Comparison of ENCODE assay signal across 2 cellular contexts in the genomic region with DNA sequence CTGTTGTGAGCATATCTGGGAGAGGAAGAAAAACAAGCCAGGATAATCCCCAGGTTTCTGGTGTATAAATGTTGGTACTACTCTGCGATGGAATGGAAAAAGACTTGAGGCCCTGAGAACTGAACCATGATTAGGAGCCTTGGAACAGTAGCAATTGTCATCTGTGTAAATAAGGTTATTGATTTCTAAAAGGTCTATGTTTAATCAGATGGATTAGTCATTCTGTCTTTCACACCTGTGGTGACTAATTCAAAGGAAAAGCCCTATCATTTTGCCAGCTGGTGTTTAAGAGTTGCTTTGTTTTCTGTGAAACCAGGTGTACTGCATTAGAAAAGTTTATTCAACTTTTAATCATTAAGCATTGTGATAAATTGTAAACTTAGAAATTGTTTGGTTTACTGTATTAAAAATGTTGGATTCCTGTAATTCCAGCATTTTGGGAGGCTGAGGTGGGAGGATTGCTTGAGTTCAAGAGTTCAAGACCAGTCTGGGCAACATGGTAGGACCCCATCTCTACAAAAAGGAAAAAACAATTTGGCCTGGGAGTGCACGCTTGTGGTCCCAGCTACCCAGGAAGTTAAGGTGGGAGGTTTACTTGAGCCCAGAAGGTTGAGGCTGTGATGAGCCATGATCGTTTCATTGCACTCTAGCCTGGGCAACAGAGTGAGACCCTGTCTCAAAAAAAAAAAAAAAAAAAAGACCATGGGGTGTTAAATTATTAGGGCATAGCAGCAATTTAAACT.
TF ChIP-seq lines count a peak whose summit lies in the region.

No MANE protein-coding gene starts in this region.

TF ChIP-seq in A549, 52 proteins besides CTCF, POLR2A, EP300 and RAD21:
- TF ChIP-seq MAFK (IDR thresholded peaks at IDR 0.05; ENCODE audit: partially characterized antibody) = no peak
- TF ChIP-seq CHD4 (IDR thresholded peaks at IDR 0.05; ENCODE audit: borderline replicate concordance) = no peak
- no peak for TF ChIP-seq CHD2 (IDR thresholded peaks at IDR 0.05; ENCODE audit: low read length, partially characterized antibody)
- TF ChIP-seq ESRRA (IDR thresholded peaks at IDR 0.05; ENCODE audit: borderline replicate concordance, low read length) = no peak
- no peak for TF ChIP-seq FOSL2 (IDR thresholded peaks at IDR 0.05)
- TF ChIP-seq FOSL2 (CRISPR knock-in tag; IDR thresholded peaks at IDR 0.05) = peak; percentile 61
- no peak for TF ChIP-seq HES2 (IDR thresholded peaks at IDR 0.05)
- TF ChIP-seq NR3C1 (IDR thresholded peaks at IDR 0.05) = no peak
- no peak for TF ChIP-seq REST (IDR thresholded peaks at IDR 0.05)

TF ChIP-seq in HCT116, 20 proteins besides CTCF, POLR2A, EP300 and RAD21:
- no peak for TF ChIP-seq REST (IDR thresholded peaks at IDR 0.05; ENCODE audit: low read depth)
- no peak for TF ChIP-seq EZH2phosphoT487 (IDR thresholded peaks at IDR 0.05; ENCODE audit: borderline replicate concordance)
- no peak for TF ChIP-seq ZNF274 (IDR thresholded peaks at IDR 0.05; ENCODE audit: low read depth, low read length)
- peak; percentile 85 for TF ChIP-seq SP1 (IDR thresholded peaks at IDR 0.05; ENCODE audit: low read depth)
- no peak for TF ChIP-seq ZFX (IDR thresholded peaks at IDR 0.05)
- TF ChIP-seq YY1 (IDR thresholded peaks at IDR 0.05; ENCODE audit: extremely low read depth, insufficient replicate concordance, low read depth, low read length) = no peak
- no peak for TF ChIP-seq CEBPB (IDR thresholded peaks at IDR 0.05; ENCODE audit: low read depth)
- TF ChIP-seq EZH2 (IDR thresholded peaks at IDR 0.05) = no peak
- TF ChIP-seq CBX3 (IDR thresholded peaks at IDR 0.05; ENCODE audit: low read depth) = peak; percentile 58; the same call in 1 of the 2 replicates
- no peak for TF ChIP-seq ATF3 (IDR thresholded peaks at IDR 0.05)
- TF ChIP-seq POLR2AphosphoS5 (IDR thresholded peaks at IDR 0.05; ENCODE audit: low read depth, low read length) = peak; percentile 48; the same call in 1 of the 2 replicates
- no peak for TF ChIP-seq TCF7L2 (IDR thresholded peaks at IDR 0.05; ENCODE audit: borderline replicate concordance, extremely low read depth, insufficient read depth, insufficient read length)
- TF ChIP-seq JUND (IDR thresholded peaks at IDR 0.05) = peak; percentile 96
- TF ChIP-seq FOSL1 (IDR thresholded peaks at IDR 0.05; ENCODE audit: low read depth) = peak; percentile 96
- TF ChIP-seq MAX (IDR thresholded peaks at IDR 0.05) = no peak; the same call in 1 of the 2 replicates
- peak; percentile 62; the same call in 1 of the 2 replicates for TF ChIP-seq SIN3A (IDR thresholded peaks at IDR 0.05; ENCODE audit: low read depth)
- TF ChIP-seq ZBTB33 (IDR thresholded peaks at IDR 0.05; ENCODE audit: extremely low read depth, insufficient replicate concordance, low read length) = no peak
- peak; percentile 45; the same call in 1 of the 2 replicates for TF ChIP-seq SRF (IDR thresholded peaks at IDR 0.05; ENCODE audit: low read depth)
- no peak for TF ChIP-seq EGR1 (IDR thresholded peaks at IDR 0.05; ENCODE audit: low read depth)
- no peak for TF ChIP-seq ELF1 (IDR thresholded peaks at IDR 0.05; ENCODE audit: borderline replicate concordance, low read depth)
